ENCODE assay signal across 1 cellular context in genomic region chr19:1249990-1250298, GRCh38.
TF ChIP-seq lines count a peak whose summit lies in the region.

No MANE protein-coding gene starts in this region.

TF ChIP-seq in liver, 16 proteins besides CTCF, POLR2A, EP300 and RAD21 (continued from another document):
- TF ChIP-seq GABPA (IDR thresholded peaks at IDR 0.05 in 1 of 2, conservative IDR thresholded peaks at IDR 0.05 in 1 of 2) (no peak), EGR1 (IDR thresholded peaks at IDR 0.05; ENCODE audit: low read depth in 2 of 2) (no peak)
